16 cellular contexts compared by ENCODE assay signal in genomic region chr4:59925290-59925689, GRCh38.
DNase-seq lines count a peak whose midpoint lies in the region; ATAC-seq and TF ChIP-seq lines count a peak whose summit lies in the region.
"Had no signal": no experiment of that assay in that cellular context is flagged by ENCODE, and none has a peak within 500 bp of the region (broad histone marks: within the 10 kb centered on the region; RNA-seq: fewer than 3 reads in every experiment).

No MANE protein-coding gene starts in this region.

- no peaks in the 10 kb centered on the region for H3K79me2 ChIP-seq in OCI-LY7 (ENCODE audit: insufficient read depth, low read depth, low read length)

- H3K9me3 ChIP-seq in OCI-LY7 (ENCODE audit: low read length), result no peaks in the 10 kb centered on the region

- no peaks in the 10 kb centered on the region for H3K27me3 ChIP-seq in foreskin keratinocyte

- no peak overlapping the region for H3K4me3 ChIP-seq in OCI-LY7 (ENCODE audit: low read depth, low read length, poor library complexity, severe bottlenecking)
- H3K4me3 ChIP-seq: GM23248 had no signal

- no TSS peak for BruUV-seq in OCI-LY7 (replicated peaks; lab: Mats Ljungman, UMichigan)

- H4K20me1 ChIP-seq in OCI-LY7 (ENCODE audit: insufficient read depth, low read length), result no peaks in the 10 kb centered on the region

- no peaks in the 10 kb centered on the region for H3K4me1 ChIP-seq in foreskin keratinocyte
- no peaks in the 10 kb centered on the region for H3K4me1 ChIP-seq in OCI-LY7 (ENCODE audit: insufficient read depth, low read length, poor library complexity, severe bottlenecking)

- H3K27ac ChIP-seq in RWPE1 (0 out of 2 replicates have a peak overlapping the region, but pooled peaks have one; percentile 15), foreskin keratinocyte (no peak overlapping the region), OCI-LY7 (ENCODE audit: low read depth, low read length, poor library complexity, severe bottlenecking) (no peak overlapping the region)
- H3K27ac ChIP-seq: GM23248 had no signal

- ATAC-seq in foreskin keratinocyte (peak; percentile 74), GM19397 (IDR thresholded peaks at IDR 0.05; ENCODE audit: unreplicated experiment) (no peak), HG03442 (IDR thresholded peaks at IDR 0.05; ENCODE audit: unreplicated experiment) (no peak)
- ATAC-seq: HCT116 had no signal

- CTCF ChIA-PET in RWPE1 (lab: Yijun Ruan, JAX), result no interaction called here
- CTCF ChIA-PET in OCI-LY7 (lab: Charles Lee; ENCODE audit: unreplicated experiment), result no interaction called here

- no peaks in the 10 kb centered on the region for H3K9me2 ChIP-seq in OCI-LY7 (ENCODE audit: insufficient read depth, low read length)

- DNase-seq in NCI-H69 (lab: John Stamatoyannopoulos, UW) (peak; percentile 9), RWPE1 (ENCODE audit: low spot score) (no peak), foreskin keratinocyte (peak in 1 of 2 donors; percentile 32), OCI-LY7 (ENCODE audit: low spot score) (no peak)
- DNase-seq: C1 segment of cervical spinal cord; Calu3; CD4-positive, alpha-beta memory T cell; COR-L47; DMS53; DMS79 treated with DMSO at 0.1 percent for 48 hours; GF-D8; GM23248; H9 had no signal

- H3K4me2 ChIP-seq in OCI-LY7 (ENCODE audit: low read length), result no peak overlapping the region

- no peaks in the 10 kb centered on the region for H3K36me3 ChIP-seq in OCI-LY7 (ENCODE audit: insufficient read depth, low read length)

- POLR2A ChIA-PET in RWPE1 (lab: Yijun Ruan, JAX; ENCODE audit: low non-redundant PET), result no interaction called here
- POLR2A ChIA-PET in OCI-LY7 (lab: Charles Lee), result interaction anchor here (0.9 kb wide), 1 partner anchor 9 kb away, joined by 3 read pairs; no protein-coding TSS in a partner anchor

- intact Hi-C loops in OCI-LY7 (cut with micrococcal nuclease; ENCODE audit: unreplicated experiment), result no loop called here

- TF ChIP-seq CTCF in RWPE1 (conservative IDR thresholded peaks at IDR 0.05; ENCODE audit: low read depth) (no peak), foreskin keratinocyte (conservative IDR thresholded peaks at IDR 0.05) (no peak), OCI-LY7 (conservative IDR thresholded peaks at IDR 0.05; ENCODE audit: low read length) (no peak)

- H2AFZ ChIP-seq in OCI-LY7 (ENCODE audit: low read length), result no peak overlapping the region
- H2AFZ ChIP-seq: GM23248 had no signal
